Comparison of ENCODE assay signal across 8 cellular contexts in genomic region chr12:113056631-113057488, GRCh38. TPM values are rescaled to one million over a fixed set of nuclear protein-coding genes. Genes with fewer than 3 reads are reported as not detected.
DNase-seq lines count a peak whose midpoint lies in the region; ATAC-seq and TF ChIP-seq lines count a peak whose summit lies in the region.

DTX1 (plus strand) TSS chr12:113056730; CDS start chr12:113058193, 1,463 bp downstream.

- intact Hi-C loops in activated T-helper 1 cell treated with anti-CD3 and anti-CD28 coated beads, Interleukin-12 subunit alpha, Interleukin-12 subunit beta, Interleukin-2, Interleukin-4 antibody, amounts not matched to agents 30 ng/mL and 10 ng/mL and 1 ng/mL, durations not matched to agents 14 hours and 24 hours and 36 hours (cut with micrococcal nuclease): no loop called here
- intact Hi-C loops in heart right ventricle (cut with DNase I): loop anchor here in 3 of 10 donors (5.0 to 10.0 kb wide), 2 partner anchors 35 to 98 kb away; no protein-coding TSS in a partner anchor
- intact Hi-C loops in sciatic nerve (cut with DNase I): no loop called here

- peaks cover 22% of the 10 kb centered on the region for H3K27me3 Mint-ChIP-seq in activated T-helper 1 cell treated with anti-CD3 and anti-CD28 coated beads, Interleukin-12 subunit alpha, Interleukin-12 subunit beta, Interleukin-2, Interleukin-4 antibody, amounts not matched to agents 30 ng/mL and 10 ng/mL and 1 ng/mL, durations not matched to agents 14 hours and 24 hours and 36 hours (ENCODE audit: insufficient read depth)

- no peaks in the 10 kb centered on the region for H3K9me3 ChIP-seq in heart right ventricle

- peaks cover 0 to 16% (median 14%) of the 10 kb centered on the region in 9 donors for H3K4me1 ChIP-seq in heart right ventricle

- no peaks in the 10 kb centered on the region for H3K36me3 ChIP-seq in heart right ventricle

- H3K4me3 ChIP-seq in heart right ventricle: peak within 1 kb of the TSS; percentile 41 to 66 (median 60)

- 1% methylated on average over 72 to 94 of the region's 94 CpGs for WGBS in heart right ventricle, 2 donors

- DNase-seq in NCI-H1417 (lab: John Stamatoyannopoulos, UW) (peak in 2 of 3 experiments; percentile 82 to 87), NCI-H1417 treated with DMSO at 0.1 percent for 48 hours (lab: John Stamatoyannopoulos, UW) (no peak), heart right ventricle (peak; percentile 41 to 45), sciatic nerve (ENCODE audit: low spot score) (peak; percentile 71), H4 (ENCODE audit: low spot score) (no peak), DMS114 treated with DMSO at 0.1 percent for 48 hours (lab: John Stamatoyannopoulos, UW; ENCODE audit: unreplicated experiment) (no peak), NCI-H2029 treated with DMSO at 0.1 percent for 48 hours (lab: John Stamatoyannopoulos, UW) (no peak)
- DNase-seq in activated T-helper 1 cell treated with anti-CD3 and anti-CD28 coated beads, Interleukin-12 subunit alpha, Interleukin-12 subunit beta, Interleukin-2, Interleukin-4 antibody, amounts not matched to agents 30 ng/mL and 10 ng/mL and 1 ng/mL, durations not matched to agents 14 hours and 24 hours and 36 hours (ENCODE audit: low spot score): no peak

- peak in 1 of 9 donors; percentile 10 for TF ChIP-seq CTCF in heart right ventricle (IDR thresholded peaks at IDR 0.05)

- H3K4me1 Mint-ChIP-seq in activated T-helper 1 cell treated with anti-CD3 and anti-CD28 coated beads, Interleukin-12 subunit alpha, Interleukin-12 subunit beta, Interleukin-2, Interleukin-4 antibody, amounts not matched to agents 30 ng/mL and 10 ng/mL and 1 ng/mL, durations not matched to agents 14 hours and 24 hours and 36 hours (ENCODE audit: low read depth): no peaks in the 10 kb centered on the region

- no peaks in the 10 kb centered on the region for H3K36me3 Mint-ChIP-seq in activated T-helper 1 cell treated with anti-CD3 and anti-CD28 coated beads, Interleukin-12 subunit alpha, Interleukin-12 subunit beta, Interleukin-2, Interleukin-4 antibody, amounts not matched to agents 30 ng/mL and 10 ng/mL and 1 ng/mL, durations not matched to agents 14 hours and 24 hours and 36 hours (ENCODE audit: low read depth)

- no peaks in the 10 kb centered on the region for H3K9me3 Mint-ChIP-seq in activated T-helper 1 cell treated with anti-CD3 and anti-CD28 coated beads, Interleukin-12 subunit alpha, Interleukin-12 subunit beta, Interleukin-2, Interleukin-4 antibody, amounts not matched to agents 30 ng/mL and 10 ng/mL and 1 ng/mL, durations not matched to agents 14 hours and 24 hours and 36 hours

- no peak within 1 kb of the TSS for H3K27ac Mint-ChIP-seq in activated T-helper 1 cell treated with anti-CD3 and anti-CD28 coated beads, Interleukin-12 subunit alpha, Interleukin-12 subunit beta, Interleukin-2, Interleukin-4 antibody, amounts not matched to agents 30 ng/mL and 10 ng/mL and 1 ng/mL, durations not matched to agents 14 hours and 24 hours and 36 hours

- peak within 1 kb of the TSS; percentile 12 for H3K4me3 Mint-ChIP-seq in activated T-helper 1 cell treated with anti-CD3 and anti-CD28 coated beads, Interleukin-12 subunit alpha, Interleukin-12 subunit beta, Interleukin-2, Interleukin-4 antibody, amounts not matched to agents 30 ng/mL and 10 ng/mL and 1 ng/mL, durations not matched to agents 14 hours and 24 hours and 36 hours

- peak within 1 kb of the TSS in 7 of 10 donors; percentile 19 to 56 (median 48) for H3K27ac ChIP-seq in heart right ventricle

- peak; percentile 51 to 82 (median 68) for ATAC-seq in heart right ventricle
- ATAC-seq in sciatic nerve: peak; percentile 76

- peaks cover 0 to 85% (median 46%) of the 10 kb centered on the region in 7 donors for H3K27me3 ChIP-seq in heart right ventricle

RNA-seq across cellular contexts. Expression of gene DTX1, which starts in this region (rescaled TPM):
- total RNA-seq in activated T-helper 1 cell treated with anti-CD3 and anti-CD28 coated beads, Interleukin-12 subunit alpha, Interleukin-12 subunit beta, Interleukin-2, Interleukin-4 antibody, amounts not matched to agents 30 ng/mL and 10 ng/mL and 1 ng/mL, durations not matched to agents 14 hours and 24 hours and 36 hours: 0.29 TPM in 2 replicates
- total RNA-seq in heart right ventricle (1 to 10 TPM in 9 of 10 donors, under 1 TPM in 1; 0.94 to 6.4 (median 1.8) TPM), sciatic nerve (10.1 TPM)
- polyA plus RNA-seq in heart right ventricle: 1 to 10 TPM; 1.0 to 1.1 TPM
- total RNA-seq in H4 (2014; rRNA removed; shearing (Covaris generic)): 1.3 and 2.8 TPM in 2 replicates

Comparison
In these comparisons a context has a peak if more than half of its experiments do, and no peak if none do; other contexts are left out.
1. DNase-seq: peak in NCI-H1417 (2 of 3), heart right ventricle (2 of 2) and sciatic nerve (single experiment); none in NCI-H1417 treated with DMSO at 0.1 percent for 48 hours (single experiment), activated T-helper 1 cell treated with anti-CD3 and anti-CD28 coated beads, Interleukin-12 subunit alpha, Interleukin-12 subunit beta, Interleukin-2, Interleukin-4 antibody, amounts not matched to agents 30 ng/mL and 10 ng/mL and 1 ng/mL, durations not matched to agents 14 hours and 24 hours and 36 hours (single experiment), H4 (single experiment), DMS114 treated with DMSO at 0.1 percent for 48 hours (single experiment) and NCI-H2029 treated with DMSO at 0.1 percent for 48 hours (single experiment).